Comparison of ENCODE assay signal across 2 cellular contexts in the genomic region with DNA sequence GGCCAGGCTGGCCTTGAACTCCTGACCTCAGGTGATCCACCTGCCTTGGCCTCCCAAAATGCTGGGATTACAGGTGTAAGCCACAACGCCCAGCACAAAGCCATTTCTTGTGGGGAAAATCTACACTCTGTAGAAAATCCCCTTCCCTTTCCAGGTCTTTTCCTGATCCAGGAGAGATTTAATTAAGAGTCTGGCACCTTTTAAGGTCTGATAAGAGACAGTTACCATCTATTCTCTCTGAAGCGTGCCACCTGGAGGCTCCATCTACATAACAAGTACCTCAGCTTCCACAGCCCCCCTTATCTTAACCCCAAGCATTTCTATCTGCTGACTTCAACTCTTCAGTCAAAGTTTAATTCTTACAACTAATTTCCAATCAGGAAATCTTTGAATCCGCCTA.
TF ChIP-seq lines count a peak whose summit lies in the region.

No MANE protein-coding gene starts in this region.

TF ChIP-seq in GM23338, 12 proteins besides CTCF, POLR2A, EP300 and RAD21:
- TF ChIP-seq, protein P1, sequence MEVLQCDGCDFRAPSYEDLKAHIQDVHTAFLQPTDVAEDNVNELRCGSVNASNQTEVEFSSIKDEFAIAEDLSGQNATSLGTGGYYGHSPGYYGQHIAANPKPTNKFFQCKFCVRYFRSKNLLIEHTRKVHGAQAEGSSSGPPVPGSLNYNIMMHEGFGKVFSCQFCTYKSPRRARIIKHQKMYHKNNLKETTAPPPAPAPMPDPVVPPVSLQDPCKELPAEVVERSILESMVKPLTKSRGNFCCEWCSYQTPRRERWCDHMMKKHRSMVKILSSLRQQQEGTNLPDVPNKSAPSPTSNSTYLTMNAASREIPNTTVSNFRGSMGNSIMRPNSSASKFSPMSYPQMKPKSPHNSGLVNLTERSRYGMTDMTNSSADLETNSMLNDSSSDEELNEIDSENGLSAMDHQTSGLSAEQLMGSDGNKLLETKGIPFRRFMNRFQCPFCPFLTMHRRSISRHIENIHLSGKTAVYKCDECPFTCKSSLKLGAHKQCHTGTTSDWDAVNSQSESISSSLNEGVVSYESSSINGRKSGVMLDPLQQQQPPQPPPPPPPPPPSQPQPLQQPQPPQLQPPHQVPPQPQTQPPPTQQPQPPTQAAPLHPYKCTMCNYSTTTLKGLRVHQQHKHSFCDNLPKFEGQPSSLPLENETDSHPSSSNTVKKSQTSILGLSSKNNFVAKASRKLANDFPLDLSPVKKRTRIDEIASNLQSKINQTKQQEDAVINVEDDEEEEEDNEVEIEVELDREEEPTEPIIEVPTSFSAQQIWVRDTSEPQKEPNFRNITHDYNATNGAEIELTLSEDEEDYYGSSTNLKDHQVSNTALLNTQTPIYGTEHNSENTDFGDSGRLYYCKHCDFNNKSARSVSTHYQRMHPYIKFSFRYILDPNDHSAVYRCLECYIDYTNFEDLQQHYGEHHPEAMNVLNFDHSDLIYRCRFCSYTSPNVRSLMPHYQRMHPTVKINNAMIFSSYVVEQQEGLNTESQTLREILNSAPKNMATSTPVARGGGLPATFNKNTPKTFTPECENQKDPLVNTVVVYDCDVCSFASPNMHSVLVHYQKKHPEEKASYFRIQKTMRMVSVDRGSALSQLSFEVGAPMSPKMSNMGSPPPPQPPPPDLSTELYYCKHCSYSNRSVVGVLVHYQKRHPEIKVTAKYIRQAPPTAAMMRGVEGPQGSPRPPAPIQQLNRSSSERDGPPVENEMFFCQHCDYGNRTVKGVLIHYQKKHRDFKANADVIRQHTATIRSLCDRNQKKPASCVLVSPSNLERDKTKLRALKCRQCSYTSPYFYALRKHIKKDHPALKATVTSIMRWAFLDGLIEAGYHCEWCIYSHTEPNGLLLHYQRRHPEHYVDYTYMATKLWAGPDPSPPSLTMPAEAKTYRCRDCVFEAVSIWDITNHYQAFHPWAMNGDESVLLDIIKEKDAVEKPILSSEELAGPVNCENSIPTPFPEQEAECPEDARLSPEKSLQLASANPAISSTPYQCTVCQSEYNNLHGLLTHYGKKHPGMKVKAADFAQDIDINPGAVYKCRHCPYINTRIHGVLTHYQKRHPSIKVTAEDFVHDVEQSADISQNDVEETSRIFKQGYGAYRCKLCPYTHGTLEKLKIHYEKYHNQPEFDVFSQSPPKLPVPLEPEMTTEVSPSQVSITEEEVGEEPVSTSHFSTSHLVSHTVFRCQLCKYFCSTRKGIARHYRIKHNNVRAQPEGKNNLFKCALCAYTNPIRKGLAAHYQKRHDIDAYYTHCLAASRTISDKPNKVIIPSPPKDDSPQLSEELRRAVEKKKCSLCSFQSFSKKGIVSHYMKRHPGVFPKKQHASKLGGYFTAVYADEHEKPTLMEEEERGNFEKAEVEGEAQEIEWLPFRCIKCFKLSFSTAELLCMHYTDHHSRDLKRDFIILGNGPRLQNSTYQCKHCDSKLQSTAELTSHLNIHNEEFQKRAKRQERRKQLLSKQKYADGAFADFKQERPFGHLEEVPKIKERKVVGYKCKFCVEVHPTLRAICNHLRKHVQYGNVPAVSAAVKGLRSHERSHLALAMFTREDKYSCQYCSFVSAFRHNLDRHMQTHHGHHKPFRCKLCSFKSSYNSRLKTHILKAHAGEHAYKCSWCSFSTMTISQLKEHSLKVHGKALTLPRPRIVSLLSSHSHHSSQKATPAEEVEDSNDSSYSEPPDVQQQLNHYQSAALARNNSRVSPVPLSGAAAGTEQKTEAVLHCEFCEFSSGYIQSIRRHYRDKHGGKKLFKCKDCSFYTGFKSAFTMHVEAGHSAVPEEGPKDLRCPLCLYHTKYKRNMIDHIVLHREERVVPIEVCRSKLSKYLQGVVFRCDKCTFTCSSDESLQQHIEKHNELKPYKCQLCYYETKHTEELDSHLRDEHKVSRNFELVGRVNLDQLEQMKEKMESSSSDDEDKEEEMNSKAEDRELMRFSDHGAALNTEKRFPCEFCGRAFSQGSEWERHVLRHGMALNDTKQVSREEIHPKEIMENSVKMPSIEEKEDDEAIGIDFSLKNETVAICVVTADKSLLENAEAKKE (CRISPR knock-in tag; IDR thresholded peaks at IDR 0.05), result 0 out of 2 replicates have a peak, but pooled peaks have one; percentile 8
- no peak for TF ChIP-seq ZNF114 (CRISPR knock-in tag; IDR thresholded peaks at IDR 0.05)

TF ChIP-seq in H1, 55 proteins besides CTCF, POLR2A, EP300 and RAD21 (continued from another document):
- TF ChIP-seq, protein P2, sequence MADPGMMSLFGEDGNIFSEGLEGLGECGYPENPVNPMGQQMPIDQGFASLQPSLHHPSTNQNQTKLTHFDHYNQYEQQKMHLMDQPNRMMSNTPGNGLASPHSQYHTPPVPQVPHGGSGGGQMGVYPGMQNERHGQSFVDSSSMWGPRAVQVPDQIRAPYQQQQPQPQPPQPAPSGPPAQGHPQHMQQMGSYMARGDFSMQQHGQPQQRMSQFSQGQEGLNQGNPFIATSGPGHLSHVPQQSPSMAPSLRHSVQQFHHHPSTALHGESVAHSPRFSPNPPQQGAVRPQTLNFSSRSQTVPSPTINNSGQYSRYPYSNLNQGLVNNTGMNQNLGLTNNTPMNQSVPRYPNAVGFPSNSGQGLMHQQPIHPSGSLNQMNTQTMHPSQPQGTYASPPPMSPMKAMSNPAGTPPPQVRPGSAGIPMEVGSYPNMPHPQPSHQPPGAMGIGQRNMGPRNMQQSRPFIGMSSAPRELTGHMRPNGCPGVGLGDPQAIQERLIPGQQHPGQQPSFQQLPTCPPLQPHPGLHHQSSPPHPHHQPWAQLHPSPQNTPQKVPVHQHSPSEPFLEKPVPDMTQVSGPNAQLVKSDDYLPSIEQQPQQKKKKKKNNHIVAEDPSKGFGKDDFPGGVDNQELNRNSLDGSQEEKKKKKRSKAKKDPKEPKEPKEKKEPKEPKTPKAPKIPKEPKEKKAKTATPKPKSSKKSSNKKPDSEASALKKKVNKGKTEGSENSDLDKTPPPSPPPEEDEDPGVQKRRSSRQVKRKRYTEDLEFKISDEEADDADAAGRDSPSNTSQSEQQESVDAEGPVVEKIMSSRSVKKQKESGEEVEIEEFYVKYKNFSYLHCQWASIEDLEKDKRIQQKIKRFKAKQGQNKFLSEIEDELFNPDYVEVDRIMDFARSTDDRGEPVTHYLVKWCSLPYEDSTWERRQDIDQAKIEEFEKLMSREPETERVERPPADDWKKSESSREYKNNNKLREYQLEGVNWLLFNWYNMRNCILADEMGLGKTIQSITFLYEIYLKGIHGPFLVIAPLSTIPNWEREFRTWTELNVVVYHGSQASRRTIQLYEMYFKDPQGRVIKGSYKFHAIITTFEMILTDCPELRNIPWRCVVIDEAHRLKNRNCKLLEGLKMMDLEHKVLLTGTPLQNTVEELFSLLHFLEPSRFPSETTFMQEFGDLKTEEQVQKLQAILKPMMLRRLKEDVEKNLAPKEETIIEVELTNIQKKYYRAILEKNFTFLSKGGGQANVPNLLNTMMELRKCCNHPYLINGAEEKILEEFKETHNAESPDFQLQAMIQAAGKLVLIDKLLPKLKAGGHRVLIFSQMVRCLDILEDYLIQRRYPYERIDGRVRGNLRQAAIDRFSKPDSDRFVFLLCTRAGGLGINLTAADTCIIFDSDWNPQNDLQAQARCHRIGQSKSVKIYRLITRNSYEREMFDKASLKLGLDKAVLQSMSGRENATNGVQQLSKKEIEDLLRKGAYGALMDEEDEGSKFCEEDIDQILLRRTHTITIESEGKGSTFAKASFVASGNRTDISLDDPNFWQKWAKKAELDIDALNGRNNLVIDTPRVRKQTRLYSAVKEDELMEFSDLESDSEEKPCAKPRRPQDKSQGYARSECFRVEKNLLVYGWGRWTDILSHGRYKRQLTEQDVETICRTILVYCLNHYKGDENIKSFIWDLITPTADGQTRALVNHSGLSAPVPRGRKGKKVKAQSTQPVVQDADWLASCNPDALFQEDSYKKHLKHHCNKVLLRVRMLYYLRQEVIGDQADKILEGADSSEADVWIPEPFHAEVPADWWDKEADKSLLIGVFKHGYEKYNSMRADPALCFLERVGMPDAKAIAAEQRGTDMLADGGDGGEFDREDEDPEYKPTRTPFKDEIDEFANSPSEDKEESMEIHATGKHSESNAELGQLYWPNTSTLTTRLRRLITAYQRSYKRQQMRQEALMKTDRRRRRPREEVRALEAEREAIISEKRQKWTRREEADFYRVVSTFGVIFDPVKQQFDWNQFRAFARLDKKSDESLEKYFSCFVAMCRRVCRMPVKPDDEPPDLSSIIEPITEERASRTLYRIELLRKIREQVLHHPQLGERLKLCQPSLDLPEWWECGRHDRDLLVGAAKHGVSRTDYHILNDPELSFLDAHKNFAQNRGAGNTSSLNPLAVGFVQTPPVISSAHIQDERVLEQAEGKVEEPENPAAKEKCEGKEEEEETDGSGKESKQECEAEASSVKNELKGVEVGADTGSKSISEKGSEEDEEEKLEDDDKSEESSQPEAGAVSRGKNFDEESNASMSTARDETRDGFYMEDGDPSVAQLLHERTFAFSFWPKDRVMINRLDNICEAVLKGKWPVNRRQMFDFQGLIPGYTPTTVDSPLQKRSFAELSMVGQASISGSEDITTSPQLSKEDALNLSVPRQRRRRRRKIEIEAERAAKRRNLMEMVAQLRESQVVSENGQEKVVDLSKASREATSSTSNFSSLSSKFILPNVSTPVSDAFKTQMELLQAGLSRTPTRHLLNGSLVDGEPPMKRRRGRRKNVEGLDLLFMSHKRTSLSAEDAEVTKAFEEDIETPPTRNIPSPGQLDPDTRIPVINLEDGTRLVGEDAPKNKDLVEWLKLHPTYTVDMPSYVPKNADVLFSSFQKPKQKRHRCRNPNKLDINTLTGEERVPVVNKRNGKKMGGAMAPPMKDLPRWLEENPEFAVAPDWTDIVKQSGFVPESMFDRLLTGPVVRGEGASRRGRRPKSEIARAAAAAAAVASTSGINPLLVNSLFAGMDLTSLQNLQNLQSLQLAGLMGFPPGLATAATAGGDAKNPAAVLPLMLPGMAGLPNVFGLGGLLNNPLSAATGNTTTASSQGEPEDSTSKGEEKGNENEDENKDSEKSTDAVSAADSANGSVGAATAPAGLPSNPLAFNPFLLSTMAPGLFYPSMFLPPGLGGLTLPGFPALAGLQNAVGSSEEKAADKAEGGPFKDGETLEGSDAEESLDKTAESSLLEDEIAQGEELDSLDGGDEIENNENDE (IDR thresholded peaks at IDR 0.05; ENCODE audit: insufficient replicate concordance, low read length), result peak; percentile 66
- TF ChIP-seq, protein P3, sequence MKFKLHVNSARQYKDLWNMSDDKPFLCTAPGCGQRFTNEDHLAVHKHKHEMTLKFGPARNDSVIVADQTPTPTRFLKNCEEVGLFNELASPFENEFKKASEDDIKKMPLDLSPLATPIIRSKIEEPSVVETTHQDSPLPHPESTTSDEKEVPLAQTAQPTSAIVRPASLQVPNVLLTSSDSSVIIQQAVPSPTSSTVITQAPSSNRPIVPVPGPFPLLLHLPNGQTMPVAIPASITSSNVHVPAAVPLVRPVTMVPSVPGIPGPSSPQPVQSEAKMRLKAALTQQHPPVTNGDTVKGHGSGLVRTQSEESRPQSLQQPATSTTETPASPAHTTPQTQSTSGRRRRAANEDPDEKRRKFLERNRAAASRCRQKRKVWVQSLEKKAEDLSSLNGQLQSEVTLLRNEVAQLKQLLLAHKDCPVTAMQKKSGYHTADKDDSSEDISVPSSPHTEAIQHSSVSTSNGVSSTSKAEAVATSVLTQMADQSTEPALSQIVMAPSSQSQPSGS (IDR thresholded peaks at IDR 0.05; ENCODE audit: low read length), result no peak
- TF ChIP-seq SRF (IDR thresholded peaks at IDR 0.05; ENCODE audit: low read depth, low read length), result 0 out of 2 replicates have a peak, but pooled peaks have one; percentile 29
- peak; percentile 62 for TF ChIP-seq NANOG (IDR thresholded peaks at IDR 0.05; ENCODE audit: insufficient read depth, low read depth, low read length, poor library complexity, severe bottlenecking)
